8 cellular contexts compared by ENCODE assay signal in the genomic region with DNA sequence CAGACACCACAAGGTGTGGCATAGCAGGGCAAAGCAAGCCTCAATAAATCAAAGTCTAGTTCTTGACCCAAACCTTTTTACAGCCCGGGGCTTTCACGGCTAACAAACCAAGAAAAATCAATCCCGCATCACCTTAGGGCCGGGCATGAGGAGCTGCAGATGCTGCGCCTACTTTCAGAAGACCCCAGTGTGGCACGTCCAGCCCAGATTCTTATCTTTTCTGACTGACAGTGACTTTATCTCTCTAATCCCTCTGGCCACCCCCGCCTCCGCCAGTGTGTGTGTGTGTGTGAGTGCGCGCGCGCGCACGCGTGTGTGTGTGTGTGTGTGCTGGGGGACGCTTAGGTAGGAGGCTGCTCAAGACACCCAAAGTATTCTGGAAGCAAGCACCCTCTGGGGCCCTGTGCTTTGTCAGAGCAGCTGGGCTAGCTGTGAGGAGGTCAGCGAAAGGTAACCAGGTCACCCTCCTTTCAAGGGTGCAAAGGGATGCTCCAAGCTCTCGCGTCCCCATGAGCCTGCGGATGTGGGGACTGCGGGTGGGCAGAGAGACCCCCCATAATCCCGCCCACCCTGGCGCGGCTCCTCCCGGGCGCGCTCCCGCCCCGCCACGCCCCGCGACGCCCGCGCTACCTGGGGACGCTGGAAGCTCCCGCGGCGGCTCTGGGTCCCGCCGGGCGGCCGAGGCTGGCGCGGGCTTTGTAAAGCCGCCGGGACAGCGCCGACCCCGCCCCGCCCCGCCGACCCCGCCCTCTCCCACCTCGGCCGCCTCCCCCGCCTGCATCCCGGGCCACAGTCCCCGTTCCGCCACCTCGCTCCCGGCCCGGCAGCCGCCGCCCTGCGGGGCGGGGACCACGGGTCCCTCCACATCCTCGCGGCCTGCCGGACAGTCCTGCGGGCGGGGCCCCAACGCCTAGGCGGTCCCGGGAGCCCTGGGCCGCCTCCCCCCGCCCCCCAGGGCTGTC. TPM values are rescaled to one million over a fixed set of nuclear protein-coding genes. Genes with fewer than 3 reads are reported as not detected.
A peak's percentile ranks its signal among the peaks of the same experiment; 100 is the strongest.
DNase-seq lines count a peak whose midpoint lies in the region; ATAC-seq and TF ChIP-seq lines count a peak whose summit lies in the region.

No MANE protein-coding gene starts in this region.

- 2% methylated on average over 62 to 78 of the region's 78 CpGs for WGBS in aorta, 2 donors

- in situ Hi-C loops in Panc1 (cut with HindIII; ENCODE audit: low pct_unique_long_range_greater_than_20kb, low sequenced_read_pairs) = no loop called here

- ATAC-seq in Panc1 (peak; percentile 92), aorta (ENCODE audit: low FRiP score) (peak; percentile 26), HG03460 (IDR thresholded peaks at IDR 0.05; ENCODE audit: unreplicated experiment) (no peak), GM18517 (IDR thresholded peaks at IDR 0.05; ENCODE audit: unreplicated experiment) (no peak)

- CTCF ChIA-PET in Panc1 (lab: Charles Lee) = no interaction called here

- peak overlapping the region; percentile 47 to 53 for H3K4me3 ChIP-seq in Panc1 (ENCODE audit: low read depth in 2 of 2, low read length in 2 of 2)
- H3K4me3 ChIP-seq in epithelial cell of proximal tubule (ENCODE audit: low read depth, low read length) = peak overlapping the region; percentile 65
- H3K4me3 ChIP-seq in mucosa of stomach (ENCODE audit: low read length) = peak overlapping the region; percentile 88
- peak overlapping the region; percentile 10 to 46 for H3K4me3 ChIP-seq in aorta (ENCODE audit: low read length in 2 of 2)

- BruUV-seq in Panc1 (replicated peaks; lab: Mats Ljungman, UMichigan) = no TSS peak

- H3K9ac ChIP-seq in mucosa of stomach (ENCODE audit: low read length) = peak overlapping the region; percentile 90

- H3K27me3 ChIP-seq in Panc1 (ENCODE audit: control insufficient read depth, insufficient read depth, low read length) (peaks cover 27% of the 10 kb centered on the region), mucosa of stomach (ENCODE audit: control insufficient read depth, insufficient read depth, low read length) (no peaks in the 10 kb centered on the region), aorta (ENCODE audit: control insufficient read depth in 1 of 2, insufficient read depth in 2 of 2, low read length in 1 of 2) (peaks cover 0 to 2% of the 10 kb centered on the region in 2 donors)

- no peaks in the 10 kb centered on the region for H3K9me3 ChIP-seq in Panc1 (ENCODE audit: control insufficient read depth, insufficient read depth, low read depth, low read length)
- no peaks in the 10 kb centered on the region for H3K9me3 ChIP-seq in mucosa of stomach (ENCODE audit: control insufficient read depth, low read length)
- no peaks in the 10 kb centered on the region for H3K9me3 ChIP-seq in aorta (ENCODE audit: control insufficient read depth, low read length)

- H3K36me3 ChIP-seq in Panc1 (ENCODE audit: control insufficient read depth, insufficient read depth, low read length) (no peaks in the 10 kb centered on the region), mucosa of stomach (ENCODE audit: control insufficient read depth, insufficient read depth, low read length) (no peaks in the 10 kb centered on the region), aorta (ENCODE audit: control insufficient read depth in 1 of 2, insufficient read depth in 2 of 2, low read length in 1 of 2) (no peaks in the 10 kb centered on the region)

- no peak for TF ChIP-seq CTCF in Panc1 (IDR thresholded peaks at IDR 0.05)
- TF ChIP-seq CTCF in epithelial cell of proximal tubule (conservative IDR thresholded peaks at IDR 0.05; ENCODE audit: low read depth, low read length) = no peak

- H3K4me1 ChIP-seq in Panc1 (ENCODE audit: control insufficient read depth, insufficient read depth, low read length) = no peaks in the 10 kb centered on the region
- H3K4me1 ChIP-seq in mucosa of stomach (ENCODE audit: control insufficient read depth, insufficient read depth, low read length) = peaks cover 24% of the 10 kb centered on the region
- no peaks in the 10 kb centered on the region for H3K4me1 ChIP-seq in aorta (ENCODE audit: control insufficient read depth in 1 of 2, insufficient read depth in 2 of 2, low read length in 2 of 2)

- intact Hi-C loops in Panc1 (cut with micrococcal nuclease; ENCODE audit: unreplicated experiment) = no loop called here
- intact Hi-C loops in aorta (cut with DNase I) = no loop called here

- DNase-seq in DMS 273 (lab: John Stamatoyannopoulos, UW; ENCODE audit: unreplicated experiment) = peak; percentile 66
- DNase-seq in DMS 273 treated with DMSO at 0.1 percent for 48 hours (lab: John Stamatoyannopoulos, UW) = no peak
- DNase-seq in Panc1 (ENCODE audit: low read depth, low spot score) = no peak
- no peak for DNase-seq in epithelial cell of proximal tubule (ENCODE audit: low read depth)
- peak in 1 of 2 donors; percentile 74 for DNase-seq in aorta

- H3K27ac ChIP-seq in Panc1 (ENCODE audit: low read length) (no peak overlapping the region), aorta (ENCODE audit: low read depth in 1 of 2, low read length in 2 of 2) (no peak overlapping the region)

- POLR2A ChIA-PET in Panc1 (lab: Charles Lee) = interaction anchor here (0.7 kb wide), 1 partner anchor 478 kb away, joined by 3 read pairs; no protein-coding TSS in a partner anchor

RNA-seq across cellular contexts. Expression of gene RHOBTB1, which starts 57.1 kb away (rescaled TPM):
- total RNA-seq in Panc1 (2021; ENCODE audit: unreplicated experiment) = 0.77 TPM
- 1.9 TPM for polyA plus RNA-seq in Panc1 (2012; ENCODE audit: insufficient read length)
- 17.0 and 22.2 TPM in 2 replicates for total RNA-seq in epithelial cell of proximal tubule
- 10 to 100 TPM; 12.9 to 22.8 TPM for total RNA-seq in aorta
- 10 to 100 TPM in 1 of 2 donors, 1 to 10 TPM in 1; 5.1 to 11.4 TPM for polyA plus RNA-seq in aorta

Comparison
In these comparisons a context has a peak if more than half of its experiments do, and no peak if none do; other contexts are left out.
1. ATAC-seq: peak in Panc1 (single experiment) and aorta (single experiment); none in HG03460 (single experiment) and GM18517 (single experiment).
2. H3K4me3 ChIP-seq: peak in every context shown above with its lines; median percentile 88 in mucosa of stomach; 65 in epithelial cell of proximal tubule; 50 in Panc1; 28 in aorta.